1 cellular context compared by ENCODE assay signal in genomic region chr1:34845131-34845901, GRCh38.
TF ChIP-seq lines count a peak whose summit lies in the region.

No MANE protein-coding gene starts in this region.

TF ChIP-seq in K562, 482 proteins besides CTCF, POLR2A, EP300 and RAD21 (continued from another document and continues in another):
- TF ChIP-seq ATF1 (CRISPR knock-in tag; IDR thresholded peaks at IDR 0.05), result no peak
- TF ChIP-seq ATF1 (tag; IDR thresholded peaks at IDR 0.05), result peak; percentile 43; the same call in 1 of the 2 replicates
- TF ChIP-seq E2F6 (IDR thresholded peaks at IDR 0.05; ENCODE audit: borderline replicate concordance in 1 of 2, extremely low read depth in 1 of 2, insufficient read depth in 1 of 2, insufficient read length in 1 of 2, low read depth in 1 of 2, low read length in 1 of 2, poor library complexity in 1 of 2, severe bottlenecking in 1 of 2), result peak; percentile 44 to 51
- TF ChIP-seq GABPB1 (CRISPR knock-in tag; IDR thresholded peaks at IDR 0.05), result peak; percentile 44; the same call in 1 of the 2 replicates
- no peak for TF ChIP-seq ZNF717 (CRISPR knock-in tag; IDR thresholded peaks at IDR 0.05)
- no peak for TF ChIP-seq CCAR2 (IDR thresholded peaks at IDR 0.05; ENCODE audit: low read depth, low read length)
- TF ChIP-seq MGA (IDR thresholded peaks at IDR 0.05), result peak; percentile 73
- TF ChIP-seq ZNF263 (CRISPR knock-in tag; IDR thresholded peaks at IDR 0.05; ENCODE audit: borderline replicate concordance), result no peak
- peak; percentile 54; the same call in 1 of the 2 replicates for TF ChIP-seq TEAD4 (IDR thresholded peaks at IDR 0.05; ENCODE audit: low read length)
- no peak for TF ChIP-seq TEAD4 (CRISPR knock-in tag; IDR thresholded peaks at IDR 0.05; ENCODE audit: borderline replicate concordance)
- TF ChIP-seq ZBTB17 (CRISPR knock-in tag; IDR thresholded peaks at IDR 0.05), result no peak
- TF ChIP-seq ZNF583 (CRISPR knock-in tag; IDR thresholded peaks at IDR 0.05), result 0 out of 2 replicates have a peak, but pooled peaks have one; percentile 48
- TF ChIP-seq ZNF445 (CRISPR knock-in tag; IDR thresholded peaks at IDR 0.05; ENCODE audit: low read depth), result 0 out of 2 replicates have a peak, but pooled peaks have one; percentile 53
- no peak for TF ChIP-seq KDM4B (IDR thresholded peaks at IDR 0.05; ENCODE audit: borderline replicate concordance in 2 of 2, low read depth in 1 of 2)
- TF ChIP-seq NEUROD1 (IDR thresholded peaks at IDR 0.05; ENCODE audit: borderline replicate concordance, low read depth, low read length, partially characterized antibody), result peak; percentile 27
- TF ChIP-seq CREB5 (CRISPR knock-in tag; IDR thresholded peaks at IDR 0.05), result no peak
- peak; percentile 79 for TF ChIP-seq DPF2 (IDR thresholded peaks at IDR 0.05)
- no peak for TF ChIP-seq ZNF655 (CRISPR knock-in tag; IDR thresholded peaks at IDR 0.05)
- TF ChIP-seq ZC3H11A (IDR thresholded peaks at IDR 0.05; ENCODE audit: low read depth, low read length), result peak; percentile 70; the same call in 1 of the 2 replicates
- no peak for TF ChIP-seq BCL6 (CRISPR knock-in tag; IDR thresholded peaks at IDR 0.05)
- no peak for TF ChIP-seq BRF1 (IDR thresholded peaks at IDR 0.05; ENCODE audit: borderline replicate concordance, extremely low read depth, insufficient read length)
- no peak for TF ChIP-seq SFPQ (IDR thresholded peaks at IDR 0.05; ENCODE audit: low read depth, low read length)
- 0 out of 2 replicates have a peak, but pooled peaks have one; percentile 16 for TF ChIP-seq MEF2A (IDR thresholded peaks at IDR 0.05; ENCODE audit: control insufficient read depth, low read depth, low read length)
- TF ChIP-seq NFE2 (IDR thresholded peaks at IDR 0.05; ENCODE audit: low read depth), result 0 out of 2 replicates have a peak, but pooled peaks have one; percentile 18
- TF ChIP-seq RB1 (IDR thresholded peaks at IDR 0.05; ENCODE audit: low read depth), result 0 out of 2 replicates have a peak, but pooled peaks have one; percentile 23
- 0 out of 2 replicates have a peak, but pooled peaks have one; percentile 52 for TF ChIP-seq XRCC5 (IDR thresholded peaks at IDR 0.05; ENCODE audit: low read depth, low read length)
- TF ChIP-seq SMAD1 (IDR thresholded peaks at IDR 0.05; ENCODE audit: low read depth, low read length, partially characterized antibody), result peak; percentile 47
- 0 out of 2 replicates have a peak, but pooled peaks have one; percentile 23 for TF ChIP-seq NCOR1 (IDR thresholded peaks at IDR 0.05)
- no peak for TF ChIP-seq CEBPB (tag; IDR thresholded peaks at IDR 0.05)
- no peak for TF ChIP-seq ZNF384 (IDR thresholded peaks at IDR 0.05; ENCODE audit: low read depth, low read length)
- 0 out of 2 replicates have a peak, but pooled peaks have one; percentile 27 for TF ChIP-seq KAT7 (CRISPR knock-in tag; IDR thresholded peaks at IDR 0.05; ENCODE audit: borderline replicate concordance)
- TF ChIP-seq BHLHE40 (IDR thresholded peaks at IDR 0.05; ENCODE audit: low read length), result peak; percentile 16; the same call in 1 of the 2 replicates
- TF ChIP-seq ZNF165 (CRISPR knock-in tag; IDR thresholded peaks at IDR 0.05; ENCODE audit: borderline replicate concordance), result no peak
- no peak for TF ChIP-seq ZNF57 (CRISPR knock-in tag; IDR thresholded peaks at IDR 0.05)
- TF ChIP-seq MAZ (CRISPR knock-in tag; conservative IDR thresholded peaks at IDR 0.05 in 1 of 2, IDR thresholded peaks at IDR 0.05 in 1 of 2), result peak in 1 of 2 experiments; percentile 55; a peak in 2 of 4 replicates
- peak; percentile 59; the same call in 1 of the 2 replicates for TF ChIP-seq JUND (IDR thresholded peaks at IDR 0.05; ENCODE audit: borderline replicate concordance, low read depth, low read length)
- peak; percentile 32; the same call in 1 of the 3 replicates for TF ChIP-seq JUND (tag; IDR thresholded peaks at IDR 0.05; ENCODE audit: borderline replicate concordance, low read depth, low read length)
- TF ChIP-seq TAL1 (IDR thresholded peaks at IDR 0.05), result peak; percentile 52; the same call in 1 of the 2 replicates
- peak; percentile 66; the same call in 1 of the 2 replicates for TF ChIP-seq DMBX1 (CRISPR knock-in tag; IDR thresholded peaks at IDR 0.05; ENCODE audit: borderline replicate concordance)
- TF ChIP-seq LEF1 (IDR thresholded peaks at IDR 0.05), result 0 out of 2 replicates have a peak, but pooled peaks have one; percentile 26
- peak; percentile 99 for TF ChIP-seq ZNF239 (CRISPR knock-in tag; IDR thresholded peaks at IDR 0.05)
- peak; percentile 98 for TF ChIP-seq ETV5 (CRISPR knock-in tag; IDR thresholded peaks at IDR 0.05; ENCODE audit: low read depth)
- peak; percentile 27; the same call in 1 of the 2 replicates for TF ChIP-seq RBFOX2 (IDR thresholded peaks at IDR 0.05; ENCODE audit: low read depth, low read length)
- peak; percentile 43; the same call in 1 of the 2 replicates for TF ChIP-seq ZBTB7A (IDR thresholded peaks at IDR 0.05; ENCODE audit: borderline replicate concordance, control insufficient read depth, low read depth, low read length)
- TF ChIP-seq SMARCA4 (IDR thresholded peaks at IDR 0.05), result peak; percentile 71; the same call in 1 of the 2 replicates
- TF ChIP-seq TCF3 (CRISPR knock-in tag; IDR thresholded peaks at IDR 0.05), result peak; percentile 81
- peak; percentile 51; the same call in 1 of the 2 replicates for TF ChIP-seq SOX6 (IDR thresholded peaks at IDR 0.05)
- TF ChIP-seq TEAD2 (tag; IDR thresholded peaks at IDR 0.05), result no peak
- peak; percentile 56; the same call in 1 of the 2 replicates for TF ChIP-seq CTBP1 (IDR thresholded peaks at IDR 0.05; ENCODE audit: borderline replicate concordance)
- peak; percentile 49 for TF ChIP-seq ELF2 (CRISPR knock-in tag; IDR thresholded peaks at IDR 0.05)
- no peak for TF ChIP-seq ZNF695 (CRISPR knock-in tag; IDR thresholded peaks at IDR 0.05)
- TF ChIP-seq ERF (CRISPR knock-in tag; IDR thresholded peaks at IDR 0.05), result peak; percentile 43; the same call in 1 of the 2 replicates
- TF ChIP-seq ZFX (CRISPR knock-in tag; IDR thresholded peaks at IDR 0.05), result peak; percentile 54
- TF ChIP-seq NCOA4 (IDR thresholded peaks at IDR 0.05; ENCODE audit: partially characterized antibody), result no peak
- no peak for TF ChIP-seq FOXA1 (IDR thresholded peaks at IDR 0.05; ENCODE audit: borderline replicate concordance)
